12 cellular contexts compared by ENCODE assay signal in the genomic region with DNA sequence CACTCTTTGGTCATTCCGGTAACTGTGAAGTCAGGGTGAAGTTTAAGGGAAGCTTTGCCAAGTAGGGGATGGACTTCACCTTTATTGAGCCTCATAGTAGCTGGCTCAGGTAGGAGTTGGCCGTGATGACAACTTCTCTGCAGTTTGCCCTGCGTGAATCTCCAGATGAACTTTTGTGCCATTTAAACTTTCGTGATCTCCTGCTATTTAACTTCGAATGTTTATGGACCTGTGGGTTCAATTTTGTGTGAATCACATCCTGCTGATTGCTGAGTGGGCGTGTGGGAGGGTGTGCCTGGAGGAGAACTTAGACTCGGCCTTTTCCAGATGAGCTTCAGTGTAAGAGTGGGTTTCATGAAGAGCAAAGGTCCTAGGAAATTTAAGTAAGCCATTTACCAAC. TPM values are rescaled to one million over a fixed set of nuclear protein-coding genes. Genes with fewer than 3 reads are reported as not detected.
A peak's percentile ranks its signal among the peaks of the same experiment; 100 is the strongest.
DNase-seq lines count a peak whose midpoint lies in the region; ATAC-seq and TF ChIP-seq lines count a peak whose summit lies in the region.
"Had no signal": no experiment of that assay in that cellular context is flagged by ENCODE, and none has a peak within 500 bp of the region (broad histone marks: within the 10 kb centered on the region; RNA-seq: fewer than 3 reads in every experiment).

No MANE protein-coding gene starts in this region.

- H3K4me2 ChIP-seq in fibroblast of lung (ENCODE audit: extremely low read depth, insufficient read depth, low read length) (peak overlapping the region; percentile 7), osteoblast (ENCODE audit: insufficient read depth, low read length) (peak overlapping the region; percentile 42)

- BruUV-seq in Calu3 (replicated peaks; lab: Mats Ljungman, UMichigan), result no TSS peak

- CTCF ChIA-PET in Calu3 (lab: Charles Lee), result interaction anchor here (0.6 kb wide), 1 partner anchor 77 kb away, joined by 3 read pairs; no protein-coding TSS in a partner anchor

- H2AFZ ChIP-seq in fibroblast of lung (ENCODE audit: low read length) (no peak overlapping the region), osteoblast (ENCODE audit: low read length) (peak overlapping the region; percentile 25)

- intact Hi-C loops in Calu3 (cut with micrococcal nuclease; ENCODE audit: unreplicated experiment), result loop anchor here (5.0 to 10.0 kb wide), 2 partner anchors 72 to 129 kb away; a partner anchor contains a TSS

- peak overlapping the region; percentile 27 for H3K27ac ChIP-seq in fibroblast of lung (ENCODE audit: insufficient read depth, low read length)
- H3K27ac ChIP-seq in osteoblast (ENCODE audit: low read depth, low read length), result peak overlapping the region; percentile 51

- DNase-seq in Calu3 (peak; percentile 7), NCI-H226 (peak; percentile 87), fibroblast of lung (ENCODE audit: low read depth in 2 of 2) (peak; percentile 18 to 78), osteoblast (ENCODE audit: insufficient read length, low spot score, missing footprints) (peak; percentile 92), cerebellar cortex (ENCODE audit: low spot score) (no peak)
- no peak for DNase-seq in stimulated activated CD8-positive, alpha-beta memory T cell treated with anti-CD3 and anti-CD28 coated beads, Interleukin-4, amount 100 ng/mL, for 48 hours
- DNase-seq: activated naive CD4-positive, alpha-beta T cell; NCI-H345 had no signal

- H3K36me3 ChIP-seq in fibroblast of lung (ENCODE audit: control insufficient read depth, insufficient read depth, low read length) (no peaks in the 10 kb centered on the region), osteoblast (ENCODE audit: insufficient read depth, low read length) (no peaks in the 10 kb centered on the region)

- no peaks in the 10 kb centered on the region for H3K27me3 ChIP-seq in fibroblast of lung (ENCODE audit: control insufficient read depth, insufficient read depth, low read length)
- H3K27me3 ChIP-seq in osteoblast (ENCODE audit: insufficient read depth, low read length), result no peaks in the 10 kb centered on the region

- peaks cover 68% of the 10 kb centered on the region for H3K4me1 Mint-ChIP-seq in Calu3 (ENCODE audit: low read depth, unreplicated experiment)

- H3K79me2 ChIP-seq in fibroblast of lung (ENCODE audit: control insufficient read depth, insufficient read depth, low read length), result no peaks in the 10 kb centered on the region
- no peaks in the 10 kb centered on the region for H3K79me2 ChIP-seq in osteoblast (ENCODE audit: insufficient read depth, low read length)

- no peak for TF ChIP-seq CTCF in Calu3 (IDR thresholded peaks at IDR 0.05; ENCODE audit: unreplicated experiment)
- no peak for TF ChIP-seq CTCF in fibroblast of lung (conservative IDR thresholded peaks at IDR 0.05 in 1 of 2, IDR thresholded peaks at IDR 0.05 in 1 of 2; ENCODE audit: low read depth in 1 of 2, low read length in 2 of 2)
- TF ChIP-seq CTCF in osteoblast (IDR thresholded peaks at IDR 0.05; ENCODE audit: extremely low read depth, low read depth, low read length), result no peak

- H3K4me1 ChIP-seq in fibroblast of lung (ENCODE audit: control insufficient read depth, extremely low read depth, insufficient read depth, low read length) (peaks cover 3% of the 10 kb centered on the region), osteoblast (ENCODE audit: insufficient read depth, low read length) (peaks cover 23% of the 10 kb centered on the region)

- H3K27me3 Mint-ChIP-seq in Calu3 (ENCODE audit: unreplicated experiment), result no peaks in the 10 kb centered on the region

- no peak for ATAC-seq in GM21723 (IDR thresholded peaks at IDR 0.05; ENCODE audit: unreplicated experiment)
- no peak for ATAC-seq in GM18873 (IDR thresholded peaks at IDR 0.05; ENCODE audit: low FRiP score, unreplicated experiment)

- peaks cover 22% of the 10 kb centered on the region for H3K36me3 Mint-ChIP-seq in Calu3 (ENCODE audit: insufficient read depth, unreplicated experiment)

- H4K20me1 ChIP-seq in fibroblast of lung (ENCODE audit: control insufficient read depth, extremely low read depth, insufficient read depth, low read length) (no peaks in the 10 kb centered on the region), osteoblast (ENCODE audit: insufficient read depth, low read length) (no peaks in the 10 kb centered on the region)

- H3K27ac Mint-ChIP-seq in Calu3 (ENCODE audit: unreplicated experiment), result peak overlapping the region; percentile 50
- H3K27ac Mint-ChIP-seq: stimulated activated naive CD8-positive, alpha-beta T cell treated with anti-CD3 and anti-CD28 coated beads, Interleukin-15, Interleukin-2, amounts not matched to agents 100 ng/mL and 50 ng/mL, for 24 hours had no signal

- no peak overlapping the region for H3K9ac ChIP-seq in fibroblast of lung (ENCODE audit: insufficient read depth, low read length)

- H3K9me3 ChIP-seq in fibroblast of lung (ENCODE audit: control insufficient read depth, insufficient read depth, low read depth, low read length), result no peaks in the 10 kb centered on the region
- H3K9me3 ChIP-seq in osteoblast (ENCODE audit: low read depth, low read length), result no peaks in the 10 kb centered on the region

- H3K9me3 Mint-ChIP-seq in Calu3 (ENCODE audit: low read depth, unreplicated experiment), result no peaks in the 10 kb centered on the region
- H3K9me3 Mint-ChIP-seq: stimulated activated naive CD8-positive, alpha-beta T cell treated with anti-CD3 and anti-CD28 coated beads, Interleukin-15, Interleukin-2, amounts not matched to agents 100 ng/mL and 50 ng/mL, for 24 hours had no signal

- peak overlapping the region; percentile 45 for H3K4me3 Mint-ChIP-seq in Calu3 (ENCODE audit: low read depth, unreplicated experiment)
- H3K4me3 Mint-ChIP-seq: stimulated activated naive CD8-positive, alpha-beta T cell treated with anti-CD3 and anti-CD28 coated beads, Interleukin-15, Interleukin-2, amounts not matched to agents 100 ng/mL and 50 ng/mL, for 24 hours had no signal

- H3K4me3 ChIP-seq in fibroblast of lung (replicated peaks in 1 of 4; ENCODE audit: control extremely low read depth in 1 of 4, insufficient read depth in 1 of 4, low read depth in 3 of 4, low read length in 4 of 4), result no peak overlapping the region
- H3K4me3 ChIP-seq in osteoblast (ENCODE audit: insufficient read depth, low read length), result no peak overlapping the region

RNA-seq across cellular contexts. Expression of a gene that starts 4.2 kb away (rescaled TPM):
- total RNA-seq in Calu3 (2022), result 26.7 and 43.9 TPM in 2 replicates
- not detected in 2 replicates for total RNA-seq in fibroblast of lung
- not detected in 2 replicates for polyA plus RNA-seq in fibroblast of lung
- not detected in 2 replicates for polyA plus RNA-seq in fibroblast of lung (2012)
- not detected in 2 replicates for polyA minus RNA-seq in fibroblast of lung (ENCODE audit: low replicate concordance)
- total RNA-seq in osteoblast, result not detected in 2 replicates
- total RNA-seq: chondrocyte had no signal

RNA-seq across cellular contexts. Expression of a gene that starts 13.9 kb away (rescaled TPM):
- total RNA-seq in Calu3 (2022) (0.33 and 0.76 TPM in 2 replicates), fibroblast of lung (not detected in 2 replicates), osteoblast (not detected in 2 replicates)
- polyA plus RNA-seq in fibroblast of lung, result not detected in 2 replicates
- not detected in 2 replicates for polyA plus RNA-seq in fibroblast of lung (2012)
- polyA minus RNA-seq in fibroblast of lung (ENCODE audit: low replicate concordance), result not detected in 2 replicates
- total RNA-seq: chondrocyte had no signal

RNA-seq across cellular contexts. Expression of a gene that starts 35.4 kb away (rescaled TPM):
- 5.9 and 6.0 TPM in 2 replicates for total RNA-seq in Calu3 (2022)
- total RNA-seq in fibroblast of lung, result not detected in 2 replicates
- not detected in 2 replicates for polyA plus RNA-seq in fibroblast of lung
- not detected in 2 replicates for polyA plus RNA-seq in fibroblast of lung (2012)
- not detected in 2 replicates for polyA minus RNA-seq in fibroblast of lung (ENCODE audit: low replicate concordance)
- total RNA-seq in osteoblast, result not detected in 2 replicates
- total RNA-seq: chondrocyte had no signal

RNA-seq across cellular contexts. Expression of a gene that starts 45.7 kb away (rescaled TPM):
- total RNA-seq in Calu3 (2022) (6.1 TPM in 2 replicates), fibroblast of lung (not detected in 2 replicates), osteoblast (not detected in 2 replicates)
- not detected in 2 replicates for polyA plus RNA-seq in fibroblast of lung
- not detected in 2 replicates for polyA plus RNA-seq in fibroblast of lung (2012)
- not detected in 2 replicates for polyA minus RNA-seq in fibroblast of lung (ENCODE audit: low replicate concordance)
- total RNA-seq: chondrocyte had no signal

RNA-seq across cellular contexts. Expression of a gene that starts 51.6 kb away (rescaled TPM):
- total RNA-seq in Calu3 (2022) (7.1 and 7.3 TPM in 2 replicates), fibroblast of lung (not detected in 2 replicates), osteoblast (not detected in 2 replicates)
- not detected in 2 replicates for polyA plus RNA-seq in fibroblast of lung
- not detected in 2 replicates for polyA plus RNA-seq in fibroblast of lung (2012)
- not detected in 2 replicates for polyA minus RNA-seq in fibroblast of lung (ENCODE audit: low replicate concordance)
- total RNA-seq: chondrocyte had no signal

Comparison
In these comparisons a context has a peak if more than half of its experiments do, and no peak if none do; other contexts are left out.
1. DNase-seq: peak in Calu3 (single experiment), NCI-H226 (single experiment), fibroblast of lung (2 of 2) and osteoblast (single experiment); none in stimulated activated CD8-positive, alpha-beta memory T cell treated with anti-CD3 and anti-CD28 coated beads, Interleukin-4, amount 100 ng/mL, for 48 hours (single experiment) and cerebellar cortex (single experiment).
2. RNA of a gene that starts 4.2 kb away (total RNA-seq): 26.7 to 43.9 TPM in Calu3; not detected in fibroblast of lung and not detected in osteoblast; every median in the first group is over 10 times any median in the second.